8 cellular contexts compared by ENCODE assay signal in the genomic region with DNA sequence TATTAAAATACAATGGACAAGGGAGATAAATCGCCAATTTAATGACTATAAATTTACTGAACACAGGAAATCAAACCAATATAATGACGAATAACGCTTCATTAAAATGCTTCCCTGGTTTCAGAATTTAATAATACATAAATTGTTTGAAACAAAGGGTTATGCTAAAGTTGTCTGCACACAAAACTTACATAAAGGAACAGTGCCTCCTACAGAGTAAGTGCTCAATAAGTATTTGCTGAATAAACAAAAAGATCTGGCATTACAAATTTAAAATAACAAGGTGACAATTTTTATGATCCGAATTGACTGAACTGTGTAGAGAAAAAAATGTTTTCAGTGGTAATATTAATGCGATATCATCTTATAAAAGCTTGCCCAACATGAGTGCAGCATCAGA.
A peak's percentile ranks its signal among the peaks of the same experiment; 100 is the strongest.
DNase-seq lines count a peak whose midpoint lies in the region; ATAC-seq and TF ChIP-seq lines count a peak whose summit lies in the region.

No MANE protein-coding gene starts in this region.

- peaks cover 17% of the 10 kb centered on the region for H3K36me3 Mint-ChIP-seq in activated CD4-positive, alpha-beta memory T cell treated with anti-CD3 and anti-CD28 coated beads, Interleukin-2, amount 10 ng/mL, durations not matched to agents 7 days and 5 days (ENCODE audit: low read depth)

- peak overlapping the region; percentile 96 for H3K27ac ChIP-seq in temporal lobe (ENCODE audit: low read depth, low read length)

- no peaks in the 10 kb centered on the region for H3K27me3 ChIP-seq in iPS-15b (ENCODE audit: control insufficient read depth, insufficient read depth, low read length)

- DNase-seq in ACHN = peak; percentile 24
- DNase-seq in GM13977 (ENCODE audit: low spot score) = no peak
- no peak for DNase-seq in activated CD4-positive, alpha-beta memory T cell treated with anti-CD3 and anti-CD28 coated beads, Interleukin-2, amount 10 ng/mL, durations not matched to agents 7 days and 5 days
- no peak for DNase-seq in mucosa of gallbladder (ENCODE audit: low spot score)

- peak; percentile 31 for TF ChIP-seq CTCF in GM13977 (IDR thresholded peaks at IDR 0.05; ENCODE audit: extremely low read depth, insufficient read depth, missing control alignments)

- peaks cover 34% of the 10 kb centered on the region for H3K4me1 Mint-ChIP-seq in activated CD4-positive, alpha-beta memory T cell treated with anti-CD3 and anti-CD28 coated beads, Interleukin-2, amount 10 ng/mL, durations not matched to agents 7 days and 5 days

- peak overlapping the region; percentile 25 for H3K4me3 Mint-ChIP-seq in activated CD4-positive, alpha-beta memory T cell treated with anti-CD3 and anti-CD28 coated beads, Interleukin-2, amount 10 ng/mL, durations not matched to agents 7 days and 5 days

- H3K4me3 ChIP-seq in iPS-15b (ENCODE audit: low read depth, low read length) = peak overlapping the region; percentile 60

- H3K4me1 ChIP-seq in iPS-15b (ENCODE audit: control insufficient read depth, insufficient read depth, low read length) = peaks cover 5% of the 10 kb centered on the region

- CTCF ChIA-PET in activated CD4-positive, alpha-beta memory T cell treated with anti-CD3 and anti-CD28 coated beads, Interleukin-2, amount 10 ng/mL, durations not matched to agents 7 days and 5 days (lab: Charles Lee) = interaction anchor here (0.7 to 2.4 kb wide), 6 partner anchors 11 to 211 kb away, joined by 3 to 13 read pairs (median 5); no protein-coding TSS in a partner anchor

- no peaks in the 10 kb centered on the region for H3K9me3 ChIP-seq in iPS-15b (ENCODE audit: control insufficient read depth, insufficient read depth, low read length)

- no peak for ATAC-seq in HG03135 (IDR thresholded peaks at IDR 0.05; ENCODE audit: unreplicated experiment)
- ATAC-seq in HG03025 (IDR thresholded peaks at IDR 0.05; ENCODE audit: low FRiP score, unreplicated experiment) = no peak

- H3K27me3 Mint-ChIP-seq in activated CD4-positive, alpha-beta memory T cell treated with anti-CD3 and anti-CD28 coated beads, Interleukin-2, amount 10 ng/mL, durations not matched to agents 7 days and 5 days = no peaks in the 10 kb centered on the region

- H3K9me3 Mint-ChIP-seq in activated CD4-positive, alpha-beta memory T cell treated with anti-CD3 and anti-CD28 coated beads, Interleukin-2, amount 10 ng/mL, durations not matched to agents 7 days and 5 days = no peaks in the 10 kb centered on the region

- H3K9ac ChIP-seq in iPS-15b (ENCODE audit: low read depth, low read length) = no peak overlapping the region

- in situ Hi-C loops in ACHN (cut with HindIII; ENCODE audit: low pct_ligation_motif_present, low pct_unique_long_range_greater_than_20kb, low sequenced_read_pairs) (no loop called here), GM13977 (cut with MboI; ENCODE audit: low pct_unique_long_range_greater_than_20kb, low sequenced_read_pairs, unreplicated experiment) (no loop called here)

- POLR2A ChIA-PET in activated CD4-positive, alpha-beta memory T cell treated with anti-CD3 and anti-CD28 coated beads, Interleukin-2, amount 10 ng/mL, durations not matched to agents 7 days and 5 days (lab: Charles Lee) = interaction anchor here (1.6 to 7.1 kb wide), 3 partner anchors 92 to 216 kb away, joined by 5 to 67 read pairs (median 46); a partner anchor contains a TSS

- H3K27ac Mint-ChIP-seq in activated CD4-positive, alpha-beta memory T cell treated with anti-CD3 and anti-CD28 coated beads, Interleukin-2, amount 10 ng/mL, durations not matched to agents 7 days and 5 days = peak overlapping the region; percentile 80

- H3K36me3 ChIP-seq in iPS-15b (ENCODE audit: control insufficient read depth, insufficient read depth, low read length) = no peaks in the 10 kb centered on the region
